29 cellular contexts compared by ENCODE assay signal in genomic region chr7:122913608-122914007, GRCh38. TPM values are rescaled to one million over a fixed set of nuclear protein-coding genes. Genes with fewer than 3 reads are reported as not detected.
"Had no signal": no experiment of that assay in that cellular context is flagged by ENCODE, and none has a peak within 500 bp of the region (broad histone marks: within the 10 kb centered on the region; RNA-seq: fewer than 3 reads in every experiment).

No MANE protein-coding gene starts in this region.

- H3K4me3 ChIP-seq: breast epithelium, heart left ventricle, left ventricle myocardium inferior, ovary, skin epidermis, stomach, thyroid gland, upper lobe of left lung, vagina had no signal

- H3K36me3 ChIP-seq: breast epithelium, heart left ventricle, left ventricle myocardium inferior, ovary, stomach, thyroid gland, upper lobe of left lung, vagina, WERI-Rb-1 had no signal

- H3K27me3 ChIP-seq: breast epithelium, heart left ventricle, ovary, stomach, thyroid gland, upper lobe of left lung, vagina had no signal

- ATAC-seq: heart left ventricle; sciatic nerve; stimulated activated memory B cell treated with anti-CD40 and anti-IgM and Interleukin-4, amounts not matched to agents 10 μg/mL and 1 μg/mL and 100 μg/mL, for 72 hours; T-helper 17 cell had no signal

- H3K27ac Mint-ChIP-seq: activated CD4-positive, alpha-beta memory T cell treated with anti-CD3 and anti-CD28 coated beads, Interleukin-2, amount 10 ng/mL, durations not matched to agents 7 days and 5 days; activated CD4-positive, alpha-beta T cell treated with anti-CD3 and anti-CD28 coated beads, Interleukin-2, amount 10 ng/mL, durations not matched to agents 7 days and 5 days; activated T-cell treated with anti-CD3 and anti-CD28 coated beads, Interleukin-2, amount 50 U/mL, for 24 hours; nephron; progenitor cell of endocrine pancreas; stimulated activated memory B cell treated with anti-CD40 and anti-IgM and Interleukin-4, amounts not matched to agents 10 μg/mL and 1 μg/mL and 100 μg/mL, for 72 hours; T-helper 17 cell had no signal

- FAIRE-seq: endothelial cell of umbilical vein had no signal

- H3K27me3 Mint-ChIP-seq: activated CD4-positive, alpha-beta memory T cell treated with anti-CD3 and anti-CD28 coated beads, Interleukin-2, amount 10 ng/mL, durations not matched to agents 7 days and 5 days; activated CD4-positive, alpha-beta T cell treated with anti-CD3 and anti-CD28 coated beads, Interleukin-2, amount 10 ng/mL, durations not matched to agents 7 days and 5 days; activated T-cell treated with anti-CD3 and anti-CD28 coated beads, Interleukin-2, amount 50 U/mL, for 24 hours; progenitor cell of endocrine pancreas; stimulated activated memory B cell treated with anti-CD40 and anti-IgM and Interleukin-4, amounts not matched to agents 10 μg/mL and 1 μg/mL and 100 μg/mL, for 72 hours; T-helper 17 cell had no signal

- H3K4me1 Mint-ChIP-seq: activated CD4-positive, alpha-beta memory T cell treated with anti-CD3 and anti-CD28 coated beads, Interleukin-2, amount 10 ng/mL, durations not matched to agents 7 days and 5 days; activated CD4-positive, alpha-beta T cell treated with anti-CD3 and anti-CD28 coated beads, Interleukin-2, amount 10 ng/mL, durations not matched to agents 7 days and 5 days; nephron; stimulated activated memory B cell treated with anti-CD40 and anti-IgM and Interleukin-4, amounts not matched to agents 10 μg/mL and 1 μg/mL and 100 μg/mL, for 72 hours; T-helper 17 cell had no signal

- H3K36me3 Mint-ChIP-seq: stimulated activated memory B cell treated with anti-CD40 and anti-IgM and Interleukin-4, amounts not matched to agents 10 μg/mL and 1 μg/mL and 100 μg/mL, for 72 hours had no signal

- H3K4me1 ChIP-seq: breast epithelium, heart left ventricle, left ventricle myocardium inferior, stomach, thyroid gland, vagina had no signal

- H3K9me3 Mint-ChIP-seq: activated CD4-positive, alpha-beta T cell treated with anti-CD3 and anti-CD28 coated beads, Interleukin-2, amount 10 ng/mL, durations not matched to agents 7 days and 5 days; nephron had no signal

- H3K27ac ChIP-seq: breast epithelium, heart left ventricle, left ventricle myocardium inferior, ovary, skin epidermis, stomach, thyroid gland, upper lobe of left lung, vagina, WERI-Rb-1 had no signal

- DNase-seq: activated CD4-positive, alpha-beta memory T cell treated with anti-CD3 and anti-CD28 coated beads, Interleukin-2, amount 10 ng/mL, durations not matched to agents 7 days and 5 days; activated CD4-positive, alpha-beta T cell treated with anti-CD3 and anti-CD28 coated beads, Interleukin-2, amount 10 ng/mL, durations not matched to agents 7 days and 5 days; activated CD4-positive, CD25-positive, alpha-beta regulatory T cell treated with anti-CD3 and anti-CD28 coated beads, Interleukin-2, amount 50 U/mL, for 72 hours; activated CD8-positive, alpha-beta memory T cell treated with anti-CD3 and anti-CD28 coated beads, Interleukin-2, amount 50 U/mL, for 48 hours; activated gamma-delta T cell treated with Interleukin-2 at 50 U/mL for 16 hours; activated naive CD4-positive, alpha-beta T cell treated with anti-CD3 and anti-CD28 coated beads, Interleukin-2, amount 50 U/mL, for 16 hours; activated T-cell treated with anti-CD3 and anti-CD28 coated beads, Interleukin-2, amount 50 U/mL, for 24 hours; amniotic stem cell; central memory CD4-positive, alpha-beta T cell; heart left ventricle; hypothalamus; left ventricle myocardium inferior; ovary; stimulated activated CD4-positive, alpha-beta T cell treated with anti-CD3 and anti-CD28 coated beads, Interleukin-12 subunit alpha, Interleukin-12 subunit beta, amount 100 ng/mL, for 4 hours; stimulated activated CD4-positive, alpha-beta T cell treated with anti-CD3 and anti-CD28 coated beads, Interleukin-4, amount 100 ng/mL, for 1 hour; stomach; T-helper 17 cell; T1000; thyroid gland; WERI-Rb-1 had no signal

- H3K9me3 ChIP-seq: breast epithelium, heart left ventricle, left ventricle myocardium inferior, ovary, stomach, thyroid gland, upper lobe of left lung, vagina had no signal

- H3K4me3 Mint-ChIP-seq: activated CD4-positive, alpha-beta memory T cell treated with anti-CD3 and anti-CD28 coated beads, Interleukin-2, amount 10 ng/mL, durations not matched to agents 7 days and 5 days; activated CD4-positive, alpha-beta T cell treated with anti-CD3 and anti-CD28 coated beads, Interleukin-2, amount 10 ng/mL, durations not matched to agents 7 days and 5 days; activated T-cell treated with anti-CD3 and anti-CD28 coated beads, Interleukin-2, amount 50 U/mL, for 24 hours; nephron; stimulated activated memory B cell treated with anti-CD40 and anti-IgM and Interleukin-4, amounts not matched to agents 10 μg/mL and 1 μg/mL and 100 μg/mL, for 72 hours; T-helper 17 cell had no signal

RNA-seq across cellular contexts. Expression of gene CADPS2, which starts 27.3 kb away (rescaled TPM):
- total RNA-seq: activated CD4-positive, alpha-beta memory T cell treated with anti-CD3 and anti-CD28 coated beads, Interleukin-2, amount 10 ng/mL, durations not matched to agents 7 days and 5 days; activated CD4-positive, alpha-beta T cell treated with anti-CD3 and anti-CD28 coated beads, Interleukin-2, amount 10 ng/mL, durations not matched to agents 7 days and 5 days; T-helper 17 cell had no signal
